9 cellular contexts compared by ENCODE assay signal in the genomic region with DNA sequence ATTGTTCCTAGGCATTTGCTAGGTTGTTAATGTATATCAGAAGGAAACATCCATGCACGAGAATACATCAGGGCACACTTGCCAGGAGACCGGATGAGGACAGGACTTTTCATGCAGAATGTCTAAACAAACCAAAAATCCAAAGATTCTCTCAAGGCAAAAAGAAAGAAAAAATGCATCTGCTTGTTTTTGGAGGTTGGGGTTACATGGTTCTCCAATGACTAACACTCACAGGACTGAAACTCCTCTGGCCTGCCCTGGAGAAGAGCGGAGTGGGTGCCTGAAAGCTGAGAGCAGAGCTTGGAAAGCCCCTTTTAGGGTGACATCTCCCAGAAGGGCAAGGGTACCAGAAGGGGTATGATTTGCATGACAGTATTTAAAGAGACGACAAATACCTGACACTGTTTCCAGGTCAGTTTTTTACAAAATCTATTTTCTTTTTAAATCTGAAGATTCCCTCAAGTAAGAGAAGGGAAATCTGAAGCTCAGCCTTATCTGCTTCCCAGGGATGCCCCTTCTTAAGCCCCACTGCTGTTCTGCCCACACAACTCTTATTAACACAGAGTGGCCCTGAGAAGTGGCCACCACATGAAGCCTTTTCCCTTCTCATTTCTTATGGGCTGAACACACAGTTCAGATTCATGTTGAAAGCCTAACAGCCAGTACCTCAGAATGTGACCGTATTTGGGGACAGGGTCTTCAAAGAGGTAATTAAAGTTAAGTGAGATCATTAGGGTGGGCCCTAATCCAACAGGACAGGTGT.
DNase-seq lines count a peak whose midpoint lies in the region; ATAC-seq, FAIRE-seq and TF ChIP-seq lines count a peak whose summit lies in the region.
"Had no signal": no experiment of that assay in that cellular context is flagged by ENCODE, and none has a peak within 500 bp of the region (broad histone marks: within the 10 kb centered on the region; RNA-seq: fewer than 3 reads in every experiment).

No MANE protein-coding gene starts in this region.

- in situ Hi-C loops in ACHN (cut with HindIII; ENCODE audit: low pct_ligation_motif_present, low pct_unique_long_range_greater_than_20kb, low sequenced_read_pairs) = no loop called here

- H3K9me3 ChIP-seq in esophagus squamous epithelium = no peaks in the 10 kb centered on the region

- no peaks in the 10 kb centered on the region for H3K4me1 ChIP-seq in esophagus squamous epithelium

- no peak for FAIRE-seq in D721Med (lab: Jason Lieb, UNC)

- TF ChIP-seq POLR2A in esophagus squamous epithelium (IDR thresholded peaks at IDR 0.05) = no peak

- intact Hi-C loops in esophagus squamous epithelium (cut with DNase I) = no loop called here

- DNase-seq in AG20443 (ENCODE audit: low spot score) = peak; percentile 70
- peak; percentile 30 for DNase-seq in epithelial cell of esophagus (ENCODE audit: low read depth)
- DNase-seq in D721Med (ENCODE audit: insufficient read length, low spot score) = no peak
- DNase-seq in T-helper 9 cell = no peak
- no peak for DNase-seq in ACHN
- no peak for DNase-seq in esophagus squamous epithelium (lab: John Stamatoyannopoulos, UW)

- TF ChIP-seq CTCF in epithelial cell of esophagus (IDR thresholded peaks at IDR 0.05; ENCODE audit: insufficient read depth, low read depth, low read length, missing control alignments) (no peak), D721Med (IDR thresholded peaks at IDR 0.05; ENCODE audit: insufficient read depth, missing control alignments) (no peak), esophagus squamous epithelium (IDR thresholded peaks at IDR 0.05) (no peak)

- H3K4me3 ChIP-seq in epithelial cell of esophagus (ENCODE audit: low read length) (no peak overlapping the region), esophagus squamous epithelium (no peak overlapping the region)
- H3K4me3 ChIP-seq: coronary artery had no signal

- H3K27ac ChIP-seq in esophagus squamous epithelium = no peak overlapping the region
- H3K27ac ChIP-seq: coronary artery had no signal

- ATAC-seq in GM19397 (IDR thresholded peaks at IDR 0.05; ENCODE audit: unreplicated experiment) = peak; percentile 86
- peak; percentile 66 for ATAC-seq in HG03175 (IDR thresholded peaks at IDR 0.05; ENCODE audit: unreplicated experiment)

- H3K27me3 ChIP-seq in esophagus squamous epithelium = no peaks in the 10 kb centered on the region

- 71 to 93% methylated on average over 5 of the region's 5 CpGs for WGBS in esophagus squamous epithelium, 2 donors

- peaks cover 0 to 23% (median 0%) of the 10 kb centered on the region in 3 donors for H3K36me3 ChIP-seq in esophagus squamous epithelium

Comparison
In these comparisons a context has a peak if more than half of its experiments do, and no peak if none do; other contexts are left out.
1. DNase-seq: peak in AG20443 (single experiment) and epithelial cell of esophagus (single experiment); none in D721Med (single experiment), T-helper 9 cell (single experiment), ACHN (single experiment) and esophagus squamous epithelium (single experiment).